In genomic region chr3:195100903-195101591, GRCh38 we compare ENCODE assay signal across 8 cellular contexts.
A peak's percentile ranks its signal among the peaks of the same experiment; 100 is the strongest.
DNase-seq lines count a peak whose midpoint lies in the region; ATAC-seq, FAIRE-seq and TF ChIP-seq lines count a peak whose summit lies in the region.

No MANE protein-coding gene starts in this region.

- in situ Hi-C loops in GM12878 (cut with MboI): no loop called here

- H3K4me2 ChIP-seq in MM.1S (ENCODE audit: low read depth, low read length) (peak overlapping the region; percentile 4; the same call in 1 of the 2 replicates), GM12878 (ENCODE audit: control insufficient read depth, insufficient read depth) (peak overlapping the region; percentile 80)

- H3K4me1 Mint-ChIP-seq in memory B cell: peaks cover 38% of the 10 kb centered on the region

- peak overlapping the region; percentile 47 for H3K4me3 Mint-ChIP-seq in memory B cell

- no TSS peak for BruUV-seq in GM12878 (replicated peaks; lab: Mats Ljungman, UMichigan)

- intact Hi-C loops in GM12878 (cut with micrococcal nuclease; ENCODE audit: unreplicated experiment): no loop called here

- RAD21 ChIA-PET in GM12878 (lab: Charles Lee; ENCODE audit: unreplicated experiment): interaction anchor here (1.0 to 2.0 kb wide), 3 partner anchors 29 to 419 kb away, joined by 3 to 8 read pairs (median 3); no protein-coding TSS in a partner anchor

- no peak for TF ChIP-seq RAD21 in GM12878 (IDR thresholded peaks at IDR 0.05; ENCODE audit: insufficient read depth, low read depth, low read length)

- WGBS in GM12878 (ENCODE audit: insufficient coverage, insufficient replicate concordance, low lambda C conversion rate, missing lambda C conversion rate): 53% methylated on average over 9 of the region's 9 CpGs

- CTCF ChIA-PET in GM12878 (lab: Yijun Ruan, JAX): interaction anchor here (1.0 to 1.9 kb wide), 4 partner anchors 99 to 430 kb away, joined by 3 to 13 read pairs (median 3); no protein-coding TSS in a partner anchor

- H3K4me3 ChIP-seq in MM.1S (ENCODE audit: low read length) (no peak overlapping the region), GM12878 (no peak overlapping the region)

- ATAC-seq in GM12878: peak; percentile 68
- ATAC-seq in memory B cell (ENCODE audit: low read depth): peak; percentile 90
- no peak for ATAC-seq in GM19463 (IDR thresholded peaks at IDR 0.05; ENCODE audit: unreplicated experiment)
- ATAC-seq in HG03139 (IDR thresholded peaks at IDR 0.05; ENCODE audit: unreplicated experiment): no peak
- ATAC-seq in HG02970 (IDR thresholded peaks at IDR 0.05; ENCODE audit: low FRiP score, unreplicated experiment): no peak

- peak; percentile 47 for DNase-seq in Daoy (ENCODE audit: low read depth)
- no peak for DNase-seq in MM.1S
- DNase-seq in GM12878 (ENCODE audit: low read depth, low spot score): no peak
- peak; percentile 36 to 42 for DNase-seq in memory B cell (ENCODE audit: low spot score in 2 of 2)
- DNase-seq in COR-L47 (lab: John Stamatoyannopoulos, UW): no peak

- H3K9me3 Mint-ChIP-seq in memory B cell: no peaks in the 10 kb centered on the region

- no peaks in the 10 kb centered on the region for H3K36me3 ChIP-seq in MM.1S (replicated peaks; ENCODE audit: insufficient read depth, low read length)
- no peaks in the 10 kb centered on the region for H3K36me3 ChIP-seq in GM12878 (ENCODE audit: control insufficient read depth in 2 of 2, insufficient read depth in 2 of 2, low read length in 1 of 2)

- H2AFZ ChIP-seq in MM.1S (ENCODE audit: low read length): no peak overlapping the region
- peak overlapping the region; percentile 69 for H2AFZ ChIP-seq in GM12878 (ENCODE audit: control insufficient read depth, low read depth, low read length)

- TF ChIP-seq EP300 in GM12878 (IDR thresholded peaks at IDR 0.05; ENCODE audit: borderline replicate concordance in 1 of 2, control insufficient read depth in 1 of 2, low read depth in 2 of 2, low read length in 2 of 2): no peak

- FAIRE-seq in GM12878 (lab: Jason Lieb, UNC): no peak

- H3K79me2 ChIP-seq in MM.1S (ENCODE audit: low read length): no peaks in the 10 kb centered on the region
- no peaks in the 10 kb centered on the region for H3K79me2 ChIP-seq in GM12878 (ENCODE audit: control insufficient read depth, insufficient read depth, low read length)

- H3K9me3 ChIP-seq in MM.1S (replicated peaks; ENCODE audit: insufficient read depth, low read length): no peaks in the 10 kb centered on the region
- no peaks in the 10 kb centered on the region for H3K9me3 ChIP-seq in GM12878 (replicated peaks; ENCODE audit: control insufficient read depth, insufficient read depth, low read length)

- H3K36me3 Mint-ChIP-seq in memory B cell: no peaks in the 10 kb centered on the region

- no peaks in the 10 kb centered on the region for H3F3A ChIP-seq in MM.1S (ENCODE audit: insufficient read depth, low read length)

- H3K4me1 ChIP-seq in MM.1S (ENCODE audit: low read length) (peaks cover 12% of the 10 kb centered on the region), GM12878 (ENCODE audit: control insufficient read depth, insufficient read depth, low read length) (peaks cover 28% of the 10 kb centered on the region)

- H4K20me1 ChIP-seq in MM.1S (ENCODE audit: insufficient read depth, low read length) (no peaks in the 10 kb centered on the region), GM12878 (ENCODE audit: control insufficient read depth, insufficient read depth) (no peaks in the 10 kb centered on the region)

- TF ChIP-seq POLR2A in GM12878 (IDR thresholded peaks at IDR 0.05; ENCODE audit: low read depth, low read length): no peak

- H3K9me2 ChIP-seq in MM.1S (replicated peaks; ENCODE audit: insufficient read depth, low read length): no peaks in the 10 kb centered on the region

- no peaks in the 10 kb centered on the region for H3K27me3 ChIP-seq in MM.1S (replicated peaks; ENCODE audit: insufficient read depth, low read length)
- H3K27me3 ChIP-seq in GM12878 (replicated peaks in 1 of 2; ENCODE audit: control insufficient read depth in 2 of 2, insufficient read depth in 2 of 2, low read length in 1 of 2): no peaks in the 10 kb centered on the region

- H3K27ac Mint-ChIP-seq in memory B cell: peak overlapping the region; percentile 90

- SMC1A ChIA-PET in GM12878 (lab: Charles Lee; ENCODE audit: uncharacterized antibody, unreplicated experiment): interaction anchor here (0.8 to 1.2 kb wide), 3 partner anchors 27 to 419 kb away, joined by 3 read pairs; no protein-coding TSS in a partner anchor

- H3K9ac ChIP-seq in MM.1S (ENCODE audit: low read length) (no peak overlapping the region), GM12878 (ENCODE audit: control insufficient read depth, insufficient read depth, low read length) (peak overlapping the region; percentile 45; the same call in 1 of the 2 replicates)

- H3K27ac ChIP-seq in MM.1S (ENCODE audit: low read length) (no peak overlapping the region), GM12878 (ENCODE audit: control insufficient read depth, insufficient read depth) (peak overlapping the region; percentile 43)

- no peaks in the 10 kb centered on the region for H3K27me3 Mint-ChIP-seq in memory B cell

- POLR2A ChIA-PET in GM12878 (lab: Charles Lee): no interaction called here

- TF ChIP-seq CTCF in MM.1S (IDR thresholded peaks at IDR 0.05; ENCODE audit: low read length): no peak
- TF ChIP-seq CTCF in GM12878 (IDR thresholded peaks at IDR 0.05 in 2 of 3, conservative IDR thresholded peaks at IDR 0.05 in 1 of 3; ENCODE audit: control insufficient read depth in 2 of 3, extremely low read depth in 1 of 3, insufficient read depth in 1 of 3, low read depth in 3 of 3, low read length in 3 of 3): no peak

TF ChIP-seq in GM12878, 131 proteins besides CTCF, POLR2A, EP300 and RAD21:
- TF ChIP-seq FOXM1 (IDR thresholded peaks at IDR 0.05; ENCODE audit: low read depth, low read length) (peak; percentile 64; the same call in 1 of the 2 replicates), CREB1 (IDR thresholded peaks at IDR 0.05; ENCODE audit: low read depth) (peak; percentile 77), STAT3 (IDR thresholded peaks at IDR 0.05; ENCODE audit: low read depth, low read length) (no peak), RUNX3 (IDR thresholded peaks at IDR 0.05; ENCODE audit: low read length) (peak; percentile 69; the same call in 1 of the 2 replicates), ATF2 (IDR thresholded peaks at IDR 0.05; ENCODE audit: low read length) (peak; percentile 54; the same call in 1 of the 2 replicates), EED (IDR thresholded peaks at IDR 0.05; ENCODE audit: low read depth) (0 out of 2 replicates have a peak, but pooled peaks have one; percentile 17), MEF2A (IDR thresholded peaks at IDR 0.05; ENCODE audit: insufficient read depth, low read depth, low read length) (0 out of 2 replicates have a peak, but pooled peaks have one; percentile 35), CEBPB (IDR thresholded peaks at IDR 0.05; ENCODE audit: borderline replicate concordance in 1 of 2, low read depth in 2 of 2, low read length in 2 of 2) (no peak), BHLHE40 (IDR thresholded peaks at IDR 0.05; ENCODE audit: borderline replicate concordance in 1 of 2, low read depth in 2 of 2, low read length in 1 of 2) (peak; percentile 25 to 60; a peak in 1 of 4 replicates), SRF (IDR thresholded peaks at IDR 0.05; ENCODE audit: low read depth in 2 of 2, low read length in 2 of 2) (no peak), CREM (IDR thresholded peaks at IDR 0.05; ENCODE audit: low read depth) (peak; percentile 51; the same call in 1 of the 2 replicates), SPI1 (IDR thresholded peaks at IDR 0.05; ENCODE audit: borderline replicate concordance, insufficient read depth, low read depth, low read length) (peak; percentile 46; the same call in 1 of the 2 replicates), NFIC (IDR thresholded peaks at IDR 0.05; ENCODE audit: low read depth, low read length) (peak; percentile 89; the same call in 1 of the 2 replicates)
- TF ChIP-seq, protein P1, sequence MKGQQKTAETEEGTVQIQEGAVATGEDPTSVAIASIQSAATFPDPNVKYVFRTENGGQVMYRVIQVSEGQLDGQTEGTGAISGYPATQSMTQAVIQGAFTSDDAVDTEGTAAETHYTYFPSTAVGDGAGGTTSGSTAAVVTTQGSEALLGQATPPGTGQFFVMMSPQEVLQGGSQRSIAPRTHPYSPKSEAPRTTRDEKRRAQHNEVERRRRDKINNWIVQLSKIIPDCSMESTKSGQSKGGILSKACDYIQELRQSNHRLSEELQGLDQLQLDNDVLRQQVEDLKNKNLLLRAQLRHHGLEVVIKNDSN (IDR thresholded peaks at IDR 0.05; ENCODE audit: borderline replicate concordance, extremely low read length, insufficient read depth, low read depth, low read length): peak; percentile 72

Comparison
In these comparisons a context has a peak if more than half of its experiments do, and no peak if none do; other contexts are left out.
1. DNase-seq: peak in Daoy (single experiment) and memory B cell (2 of 2); none in MM.1S (single experiment), GM12878 (single experiment) and COR-L47 (single experiment).
2. ATAC-seq: peak in GM12878 (single experiment) and memory B cell (single experiment); none in GM19463 (single experiment), HG03139 (single experiment) and HG02970 (single experiment).